ENCODE assay signal across 13 cellular contexts in the genomic region with DNA sequence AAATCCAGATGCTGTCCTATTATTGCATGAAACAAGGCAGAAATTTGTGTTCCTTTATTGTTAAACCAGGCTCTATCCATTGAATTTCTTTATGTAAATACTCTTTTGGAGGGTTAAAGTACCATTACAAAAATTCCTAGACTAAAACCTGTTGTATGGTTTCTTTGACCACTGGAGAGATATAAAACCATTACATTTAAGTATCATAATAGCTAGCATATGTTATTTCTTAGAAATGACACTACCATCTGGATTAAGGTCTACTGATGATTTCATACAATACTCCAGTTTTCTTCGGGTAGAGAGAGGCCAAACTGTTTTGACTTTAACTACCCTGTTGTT.
"Had no signal": no experiment of that assay in that cellular context is flagged by ENCODE, and none has a peak within 500 bp of the region (broad histone marks: within the 10 kb centered on the region; RNA-seq: fewer than 3 reads in every experiment).

No MANE protein-coding gene starts in this region.

- H3K9me3 ChIP-seq: neutrophil, tibial artery, uterus had no signal

- H3K9ac ChIP-seq: parathyroid adenoma had no signal

- H3K36me3 ChIP-seq: neutrophil, tibial artery, uterus had no signal

- H3K27me3 ChIP-seq: neutrophil, tibial artery, uterus had no signal

- H3K4me3 ChIP-seq: tibial artery, uterus had no signal

- H3K27ac ChIP-seq: neutrophil, parathyroid adenoma, tibial artery, uterus had no signal

- H2AFZ ChIP-seq: parathyroid adenoma had no signal

- ATAC-seq: natural killer cell had no signal

- H3K4me1 ChIP-seq: parathyroid adenoma, tibial artery, uterus had no signal

- H3K79me2 ChIP-seq: parathyroid adenoma had no signal

- DNase-seq: activated CD4-positive, alpha-beta T cell treated with anti-CD3 and anti-CD28 coated beads, Interleukin-2, amount 50 U/mL, for 1 hour; activated CD8-positive, alpha-beta memory T cell treated with anti-CD3 and anti-CD28 coated beads for 24 hours; activated naive CD4-positive, alpha-beta T cell; head of caudate nucleus; mesendoderm; natural killer cell; stimulated activated CD4-positive, alpha-beta T cell treated with anti-CD3 and anti-CD28 coated beads, Interleukin-12 subunit alpha, Interleukin-12 subunit beta, amount 100 ng/mL, for 4 hours; stimulated activated CD4-positive, alpha-beta T cell treated with anti-CD3 and anti-CD28 coated beads, Interleukin-2, amount 100 ng/mL, for 24 hours; T-helper 9 cell; tibial artery; uterus had no signal
